ENCODE assay signal across 1 cellular context in the genomic region with DNA sequence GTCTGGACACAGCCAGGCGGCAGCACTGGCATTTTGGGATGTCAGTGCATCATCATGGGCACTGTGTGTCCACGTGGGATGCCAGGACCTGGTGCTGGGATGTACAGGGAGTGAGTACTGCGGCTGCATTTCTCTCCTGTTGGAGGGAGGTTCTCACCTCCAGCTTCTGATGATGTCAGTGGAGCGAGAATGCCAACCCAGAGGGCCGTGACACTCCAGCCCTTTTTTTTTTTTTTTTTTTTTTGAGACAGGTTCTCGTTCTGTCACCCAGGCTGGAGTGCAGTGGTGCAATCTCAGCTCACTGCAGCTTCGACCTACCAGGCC.
TF ChIP-seq lines count a peak whose summit lies in the region.

No MANE protein-coding gene starts in this region.

TF ChIP-seq in HepG2, 621 proteins besides CTCF, POLR2A, EP300 and RAD21:
- TF ChIP-seq RXRA (CRISPR knock-in tag; IDR thresholded peaks at IDR 0.05) (peak; percentile 51; the same call in 1 of the 2 replicates), CEBPB (IDR thresholded peaks at IDR 0.05; ENCODE audit: borderline replicate concordance, low read depth, low read length) (0 out of 2 replicates have a peak, but pooled peaks have one; percentile 2), ZNF75D (CRISPR knock-in tag; IDR thresholded peaks at IDR 0.05; ENCODE audit: borderline replicate concordance) (no peak), EEA1 (CRISPR knock-in tag; IDR thresholded peaks at IDR 0.05; ENCODE audit: borderline replicate concordance) (0 out of 2 replicates have a peak, but pooled peaks have one; percentile 41), HNRNPL (IDR thresholded peaks at IDR 0.05; ENCODE audit: low read depth, low read length) (0 out of 2 replicates have a peak, but pooled peaks have one; percentile 9)
